ENCODE assay signal across 10 cellular contexts in genomic region chr7:104160375-104160774, GRCh38. TPM values are rescaled to one million over a fixed set of nuclear protein-coding genes. Genes with fewer than 3 reads are reported as not detected.
DNase-seq lines count a peak whose midpoint lies in the region; ATAC-seq, FAIRE-seq and TF ChIP-seq lines count a peak whose summit lies in the region.
"Had no signal": no experiment of that assay in that cellular context is flagged by ENCODE, and none has a peak within 500 bp of the region (broad histone marks: within the 10 kb centered on the region; RNA-seq: fewer than 3 reads in every experiment).

No MANE protein-coding gene starts in this region.

- peaks cover 2 to 36% of the 10 kb centered on the region in 2 experiments for H3K36me3 ChIP-seq in mesenchymal stem cell (ENCODE audit: control insufficient read depth in 1 of 2, insufficient read depth in 2 of 2, low read depth in 1 of 2, low read length in 2 of 2)

- DNase-seq in DMS114 treated with DMSO at 0.1 percent for 48 hours (lab: John Stamatoyannopoulos, UW; ENCODE audit: unreplicated experiment) (peak; percentile 38), LNCaP clone FGC (ENCODE audit: low read depth) (no peak), astrocyte of the spinal cord (ENCODE audit: low read depth, low spot score) (peak; percentile 44), mesenchymal stem cell (peak; percentile 27), OCI-M2 (lab: John Stamatoyannopoulos, UW; ENCODE audit: unreplicated experiment) (no peak), GOT3 (lab: John Stamatoyannopoulos, UW) (no peak), H54 (ENCODE audit: insufficient read length, low spot score) (no peak)
- DNase-seq: cortex of kidney, SHP77 had no signal

- H3K27me3 ChIP-seq in mesenchymal stem cell (ENCODE audit: control insufficient read depth in 1 of 2, insufficient read depth in 1 of 2, low read length in 2 of 2) = no peaks in the 10 kb centered on the region

- no peak overlapping the region for H2BK12ac ChIP-seq in mesenchymal stem cell (ENCODE audit: low read length in 2 of 2)

- no peak overlapping the region for H3K14ac ChIP-seq in mesenchymal stem cell (ENCODE audit: low read length in 2 of 2)

- no peak overlapping the region for H4K8ac ChIP-seq in mesenchymal stem cell (ENCODE audit: low read length)

- H2AFZ ChIP-seq in mesenchymal stem cell (ENCODE audit: low read depth, low read length) = no peak overlapping the region

- H2AK5ac ChIP-seq in mesenchymal stem cell (ENCODE audit: low read length, severe bottlenecking) = no peak overlapping the region

- peak; percentile 38 for TF ChIP-seq CTCF in LNCaP clone FGC (IDR thresholded peaks at IDR 0.05; ENCODE audit: control insufficient read depth, extremely low read depth, insufficient read depth)
- TF ChIP-seq CTCF in astrocyte of the spinal cord (IDR thresholded peaks at IDR 0.05; ENCODE audit: low read depth, low read length) = peak; percentile 18

- TF ChIP-seq POLR2A in H54 (IDR thresholded peaks at IDR 0.05; ENCODE audit: low read depth, low read length) = no peak

- H3K18ac ChIP-seq in mesenchymal stem cell (ENCODE audit: low read depth in 1 of 2, low read length in 2 of 2) = no peak overlapping the region

- no peak overlapping the region for H2BK5ac ChIP-seq in mesenchymal stem cell (ENCODE audit: low read depth, low read length, poor library complexity, severe bottlenecking)

- H3K4me3 ChIP-seq in LNCaP clone FGC (ENCODE audit: low read depth, low read length) (no peak overlapping the region), astrocyte of the spinal cord (ENCODE audit: low read depth, low read length) (no peak overlapping the region), mesenchymal stem cell (ENCODE audit: insufficient read depth in 1 of 2, low read depth in 1 of 2, low read length in 2 of 2) (no peak overlapping the region)

- no peak for ATAC-seq in GM21723 (IDR thresholded peaks at IDR 0.05; ENCODE audit: unreplicated experiment)

- no peak overlapping the region for H3K27ac ChIP-seq in mesenchymal stem cell (ENCODE audit: low read length, poor library complexity, severe bottlenecking)

- no peaks in the 10 kb centered on the region for H3K79me1 ChIP-seq in mesenchymal stem cell (replicated peaks; ENCODE audit: low read length, poor library complexity, severe bottlenecking)

- H3K9me3 ChIP-seq in mesenchymal stem cell (ENCODE audit: control insufficient read depth, low read length) = no peaks in the 10 kb centered on the region

- peak overlapping the region; percentile 8 for H3K9ac ChIP-seq in mesenchymal stem cell (ENCODE audit: low read length)

- H4K91ac ChIP-seq in mesenchymal stem cell (ENCODE audit: low read length) = no peak overlapping the region

- no peak overlapping the region for H3K23ac ChIP-seq in mesenchymal stem cell (ENCODE audit: low read length in 2 of 2)

- no peak overlapping the region for H3K4ac ChIP-seq in mesenchymal stem cell (ENCODE audit: low read depth in 1 of 2, low read length in 2 of 2)

- H3K4me2 ChIP-seq in mesenchymal stem cell (ENCODE audit: low read length, poor library complexity, severe bottlenecking) = no peak overlapping the region

- FAIRE-seq in H54 (lab: Jason Lieb, UNC) = no peak

- H2BK15ac ChIP-seq in mesenchymal stem cell (ENCODE audit: low read depth, poor library complexity, severe bottlenecking) = no peak overlapping the region

- no peak overlapping the region for H2BK120ac ChIP-seq in mesenchymal stem cell (ENCODE audit: low read depth, low read length)

- in situ Hi-C loops in astrocyte of the spinal cord (cut with HindIII; ENCODE audit: low sequenced_read_pairs) = no loop called here

- no peaks in the 10 kb centered on the region for H3K4me1 ChIP-seq in mesenchymal stem cell (ENCODE audit: control insufficient read depth, insufficient read depth, low read depth, low read length)

RNA-seq across cellular contexts. Expression of gene ORC5, which starts 47.4 kb away (rescaled TPM):
- polyA plus RNA-seq in mesenchymal stem cell (2013, experiment 1 of 2) = 14.9 TPM
- 16.0 TPM for polyA plus RNA-seq in mesenchymal stem cell (2013, experiment 2 of 2)

Comparison
In these comparisons a context has a peak if more than half of its experiments do, and no peak if none do; other contexts are left out.
1. DNase-seq: peak in DMS114 treated with DMSO at 0.1 percent for 48 hours (single experiment), astrocyte of the spinal cord (single experiment) and mesenchymal stem cell (single experiment); none in LNCaP clone FGC (single experiment), OCI-M2 (single experiment), GOT3 (single experiment) and H54 (single experiment).